ENCODE assay signal across 17 cellular contexts in genomic region chr10:28570598-28570997, GRCh38. TPM values are rescaled to one million over a fixed set of nuclear protein-coding genes. Genes with fewer than 3 reads are reported as not detected.
A peak's percentile ranks its signal among the peaks of the same experiment; 100 is the strongest.
DNase-seq lines count a peak whose midpoint lies in the region; ATAC-seq and TF ChIP-seq lines count a peak whose summit lies in the region.
"Had no signal": no experiment of that assay in that cellular context is flagged by ENCODE, and none has a peak within 500 bp of the region (broad histone marks: within the 10 kb centered on the region; RNA-seq: fewer than 3 reads in every experiment).

No MANE protein-coding gene starts in this region.

- H3K27ac ChIP-seq in colonic mucosa = peak overlapping the region; percentile 11
- H3K27ac ChIP-seq: Peyer's patch had no signal

- H3K9me3 Mint-ChIP-seq in activated naive CD4-positive, alpha-beta T cell treated with anti-CD3 and anti-CD28 coated beads, Interleukin-2, amount 50 U/mL, for 24 hours = no peaks in the 10 kb centered on the region
- H3K9me3 Mint-ChIP-seq in activated naive CD4-positive, alpha-beta T cell treated with anti-CD3 and anti-CD28 coated beads, Interleukin-2, amount 10 ng/mL, durations not matched to agents 7 days and 5 days = no peaks in the 10 kb centered on the region
- no peaks in the 10 kb centered on the region for H3K9me3 Mint-ChIP-seq in activated T-helper 17 cell treated with anti-CD3 and anti-CD28 coated beads, Interleukin-2, amount 50 U/mL, for 72 hours
- H3K9me3 Mint-ChIP-seq in stimulated activated naive CD8-positive, alpha-beta T cell treated with anti-CD3 and anti-CD28 coated beads, Interleukin-15, Interleukin-2, amounts not matched to agents 100 ng/mL and 50 ng/mL, for 24 hours = no peaks in the 10 kb centered on the region

- peaks cover 93% of the 10 kb centered on the region for H3K4me1 Mint-ChIP-seq in activated naive CD4-positive, alpha-beta T cell treated with anti-CD3 and anti-CD28 coated beads, Interleukin-2, amount 50 U/mL, for 24 hours
- H3K4me1 Mint-ChIP-seq in activated naive CD4-positive, alpha-beta T cell treated with anti-CD3 and anti-CD28 coated beads, Interleukin-2, amount 10 ng/mL, durations not matched to agents 7 days and 5 days = peaks cover 29% of the 10 kb centered on the region
- peaks cover 43% of the 10 kb centered on the region for H3K4me1 Mint-ChIP-seq in activated T-helper 17 cell treated with anti-CD3 and anti-CD28 coated beads, Interleukin-2, amount 50 U/mL, for 72 hours
- H3K4me1 Mint-ChIP-seq in stimulated activated naive CD8-positive, alpha-beta T cell treated with anti-CD3 and anti-CD28 coated beads, Interleukin-15, Interleukin-2, amounts not matched to agents 100 ng/mL and 50 ng/mL, for 24 hours (ENCODE audit: low read depth) = peaks cover 96% of the 10 kb centered on the region

- H3K27ac Mint-ChIP-seq in activated naive CD4-positive, alpha-beta T cell treated with anti-CD3 and anti-CD28 coated beads, Interleukin-2, amount 50 U/mL, for 24 hours = peak overlapping the region; percentile 18
- no peak overlapping the region for H3K27ac Mint-ChIP-seq in activated naive CD4-positive, alpha-beta T cell treated with anti-CD3 and anti-CD28 coated beads, Interleukin-2, amount 10 ng/mL, durations not matched to agents 7 days and 5 days
- H3K27ac Mint-ChIP-seq in activated T-helper 17 cell treated with anti-CD3 and anti-CD28 coated beads, Interleukin-2, amount 50 U/mL, for 72 hours = peak overlapping the region; percentile 65
- peak overlapping the region; percentile 82 for H3K27ac Mint-ChIP-seq in stimulated activated naive CD8-positive, alpha-beta T cell treated with anti-CD3 and anti-CD28 coated beads, Interleukin-15, Interleukin-2, amounts not matched to agents 100 ng/mL and 50 ng/mL, for 24 hours

- DNase-seq in activated naive CD4-positive, alpha-beta T cell treated with anti-CD3 and anti-CD28 coated beads, Interleukin-2, amount 10 ng/mL, durations not matched to agents 7 days and 5 days = no peak
- DNase-seq in colonic mucosa = no peak
- no peak for DNase-seq in NCI-H2107 treated with DMSO at 0.1 percent for 48 hours (lab: John Stamatoyannopoulos, UW; ENCODE audit: unreplicated experiment)
- no peak for DNase-seq in ecto neural progenitor cell (ENCODE audit: low spot score)
- DNase-seq: ACHN; C1 segment of cervical spinal cord; DMS79 treated with DMSO at 0.1 percent for 48 hours; NCI-H1105; NCI-H1694; NCI-H2081 treated with DMSO at 0.1 percent for 48 hours; NCI-H510A; NCI-H748 treated with DMSO at 0.1 percent for 48 hours; NK-92 treated with Interleukin-12 subunit alpha and Interleukin-12 subunit beta, amount 100 ng/mL, for 24 hours; Peyer's patch had no signal

- no peaks in the 10 kb centered on the region for H3K27me3 ChIP-seq in colonic mucosa
- H3K27me3 ChIP-seq: Peyer's patch had no signal

- no peak overlapping the region for H3K4me3 ChIP-seq in colonic mucosa
- H3K4me3 ChIP-seq: Peyer's patch had no signal

- H3K36me3 Mint-ChIP-seq in activated naive CD4-positive, alpha-beta T cell treated with anti-CD3 and anti-CD28 coated beads, Interleukin-2, amount 50 U/mL, for 24 hours = peaks cover 16% of the 10 kb centered on the region
- H3K36me3 Mint-ChIP-seq in activated naive CD4-positive, alpha-beta T cell treated with anti-CD3 and anti-CD28 coated beads, Interleukin-2, amount 10 ng/mL, durations not matched to agents 7 days and 5 days = peaks cover 47% of the 10 kb centered on the region
- peaks cover 97% of the 10 kb centered on the region for H3K36me3 Mint-ChIP-seq in activated T-helper 17 cell treated with anti-CD3 and anti-CD28 coated beads, Interleukin-2, amount 50 U/mL, for 72 hours (ENCODE audit: low read depth)
- peaks cover 73% of the 10 kb centered on the region for H3K36me3 Mint-ChIP-seq in stimulated activated naive CD8-positive, alpha-beta T cell treated with anti-CD3 and anti-CD28 coated beads, Interleukin-15, Interleukin-2, amounts not matched to agents 100 ng/mL and 50 ng/mL, for 24 hours (ENCODE audit: low read depth)

- H3K9me3 ChIP-seq in colonic mucosa = no peaks in the 10 kb centered on the region
- H3K9me3 ChIP-seq: Peyer's patch had no signal

- no peaks in the 10 kb centered on the region for H3K27me3 Mint-ChIP-seq in activated naive CD4-positive, alpha-beta T cell treated with anti-CD3 and anti-CD28 coated beads, Interleukin-2, amount 50 U/mL, for 24 hours
- H3K27me3 Mint-ChIP-seq in activated naive CD4-positive, alpha-beta T cell treated with anti-CD3 and anti-CD28 coated beads, Interleukin-2, amount 10 ng/mL, durations not matched to agents 7 days and 5 days = no peaks in the 10 kb centered on the region
- H3K27me3 Mint-ChIP-seq in activated T-helper 17 cell treated with anti-CD3 and anti-CD28 coated beads, Interleukin-2, amount 50 U/mL, for 72 hours = no peaks in the 10 kb centered on the region
- H3K27me3 Mint-ChIP-seq in stimulated activated naive CD8-positive, alpha-beta T cell treated with anti-CD3 and anti-CD28 coated beads, Interleukin-15, Interleukin-2, amounts not matched to agents 100 ng/mL and 50 ng/mL, for 24 hours = no peaks in the 10 kb centered on the region

- ATAC-seq in activated T-helper 17 cell treated with anti-CD3 and anti-CD28 coated beads, Interleukin-2, amount 50 U/mL, for 72 hours (replicated peaks) = no peak

- no peak overlapping the region for H3K9ac ChIP-seq in colonic mucosa (ENCODE audit: low read depth in 2 of 2, low read length in 2 of 2)

- peaks cover 21% of the 10 kb centered on the region for H3K4me1 ChIP-seq in colonic mucosa

- peak overlapping the region; percentile 24 for H3K4me3 Mint-ChIP-seq in activated naive CD4-positive, alpha-beta T cell treated with anti-CD3 and anti-CD28 coated beads, Interleukin-2, amount 50 U/mL, for 24 hours
- H3K4me3 Mint-ChIP-seq in activated naive CD4-positive, alpha-beta T cell treated with anti-CD3 and anti-CD28 coated beads, Interleukin-2, amount 10 ng/mL, durations not matched to agents 7 days and 5 days = no peak overlapping the region
- H3K4me3 Mint-ChIP-seq in activated T-helper 17 cell treated with anti-CD3 and anti-CD28 coated beads, Interleukin-2, amount 50 U/mL, for 72 hours = peak overlapping the region; percentile 15
- no peak overlapping the region for H3K4me3 Mint-ChIP-seq in stimulated activated naive CD8-positive, alpha-beta T cell treated with anti-CD3 and anti-CD28 coated beads, Interleukin-15, Interleukin-2, amounts not matched to agents 100 ng/mL and 50 ng/mL, for 24 hours

- intact Hi-C loops in colonic mucosa (cut with DNase I) = no loop called here

- CTCF ChIA-PET in activated naive CD4-positive, alpha-beta T cell treated with anti-CD3 and anti-CD28 coated beads, Interleukin-2, amount 10 ng/mL, durations not matched to agents 7 days and 5 days (lab: Charles Lee) = no interaction called here

- TF ChIP-seq CTCF in colonic mucosa (IDR thresholded peaks at IDR 0.05) = no peak

- no peaks in the 10 kb centered on the region for H3K36me3 ChIP-seq in colonic mucosa

RNA-seq across cellular contexts. Expression of gene WAC, which starts 37.7 kb away (rescaled TPM):
- 100 to 1,000 TPM; 119 to 123 TPM for total RNA-seq in activated T-helper 17 cell treated with anti-CD3 and anti-CD28 coated beads, Interleukin-2, amount 50 U/mL, for 72 hours
- total RNA-seq in colonic mucosa = 100 to 1,000 TPM in 1 of 2 donors, 10 to 100 TPM in 1; 78.3 to 135 TPM

Comparison
In these comparisons a context has a peak if more than half of its experiments do, and no peak if none do; other contexts are left out.
1. H3K4me3 Mint-ChIP-seq: peak in activated naive CD4-positive, alpha-beta T cell treated with anti-CD3 and anti-CD28 coated beads, Interleukin-2, amount 50 U/mL, for 24 hours (single experiment) and activated T-helper 17 cell treated with anti-CD3 and anti-CD28 coated beads, Interleukin-2, amount 50 U/mL, for 72 hours (single experiment); none in activated naive CD4-positive, alpha-beta T cell treated with anti-CD3 and anti-CD28 coated beads, Interleukin-2, amount 10 ng/mL, durations not matched to agents 7 days and 5 days (single experiment) and stimulated activated naive CD8-positive, alpha-beta T cell treated with anti-CD3 and anti-CD28 coated beads, Interleukin-15, Interleukin-2, amounts not matched to agents 100 ng/mL and 50 ng/mL, for 24 hours (single experiment).